Comparison of ENCODE assay signal across 1 cellular context in the genomic region with DNA sequence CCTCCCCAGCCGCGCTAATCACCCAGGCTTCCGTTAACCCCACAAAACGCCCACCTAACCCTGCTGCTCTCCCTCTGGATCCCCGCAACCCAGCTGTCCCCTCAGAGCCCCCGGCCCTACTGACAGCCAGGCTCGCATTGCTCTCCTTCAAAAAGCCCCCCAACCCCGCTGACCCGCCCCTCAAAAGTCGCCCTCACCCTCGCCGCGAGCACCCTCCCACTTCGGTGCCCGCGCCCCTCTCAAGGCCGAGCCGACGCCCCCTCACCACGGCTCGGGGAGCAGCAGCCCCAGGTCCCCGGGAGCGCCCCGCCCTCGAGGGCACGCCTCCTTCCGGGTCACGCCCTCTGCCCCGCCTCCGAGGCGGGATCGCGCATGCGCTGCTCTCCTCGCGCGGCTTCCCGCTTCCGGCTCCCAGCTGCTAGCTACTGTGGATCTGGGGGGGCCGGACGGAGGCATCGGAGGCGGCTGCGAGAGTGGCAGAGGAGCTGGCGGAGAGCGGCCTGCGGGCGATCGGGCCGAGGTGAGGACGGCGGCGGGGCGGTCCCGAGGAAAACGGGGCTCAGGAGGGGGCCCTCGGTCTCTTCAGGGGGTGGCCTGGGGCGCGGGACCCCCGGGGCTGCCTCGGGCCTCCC.
TF ChIP-seq lines count a peak whose summit lies in the region.

No MANE protein-coding gene starts in this region.

TF ChIP-seq in HepG2, 621 proteins besides CTCF, POLR2A, EP300 and RAD21 (continued from another document and continues in another):
- TF ChIP-seq, protein P1, sequence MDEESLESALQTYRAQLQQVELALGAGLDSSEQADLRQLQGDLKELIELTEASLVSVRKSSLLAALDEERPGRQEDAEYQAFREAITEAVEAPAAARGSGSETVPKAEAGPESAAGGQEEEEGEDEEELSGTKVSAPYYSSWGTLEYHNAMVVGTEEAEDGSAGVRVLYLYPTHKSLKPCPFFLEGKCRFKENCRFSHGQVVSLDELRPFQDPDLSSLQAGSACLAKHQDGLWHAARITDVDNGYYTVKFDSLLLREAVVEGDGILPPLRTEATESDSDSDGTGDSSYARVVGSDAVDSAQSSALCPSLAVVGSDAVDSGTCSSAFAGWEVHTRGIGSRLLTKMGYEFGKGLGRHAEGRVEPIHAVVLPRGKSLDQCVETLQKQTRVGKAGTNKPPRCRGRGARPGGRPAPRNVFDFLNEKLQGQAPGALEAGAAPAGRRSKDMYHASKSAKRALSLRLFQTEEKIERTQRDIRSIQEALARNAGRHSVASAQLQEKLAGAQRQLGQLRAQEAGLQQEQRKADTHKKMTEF (CRISPR knock-in tag; IDR thresholded peaks at IDR 0.05): peak; percentile 66; the same call in 1 of the 2 replicates
- TF ChIP-seq TAF15 (IDR thresholded peaks at IDR 0.05; ENCODE audit: low read depth, low read length, poor library complexity, severe bottlenecking) (no peak), CEBPG (CRISPR knock-in tag; IDR thresholded peaks at IDR 0.05) (no peak), NCOR1 (IDR thresholded peaks at IDR 0.05; ENCODE audit: borderline replicate concordance, low read length) (no peak), ZNF430 (CRISPR knock-in tag; IDR thresholded peaks at IDR 0.05) (no peak), REXO4 (CRISPR knock-in tag; IDR thresholded peaks at IDR 0.05; ENCODE audit: borderline replicate concordance) (no peak), TCF7L2 (IDR thresholded peaks at IDR 0.05; ENCODE audit: low read depth, low read length) (no peak), BHLHE40 (IDR thresholded peaks at IDR 0.05; ENCODE audit: low read length) (no peak), ATRX (CRISPR knock-in tag; IDR thresholded peaks at IDR 0.05; ENCODE audit: borderline replicate concordance) (no peak), ZSCAN12 (CRISPR knock-in tag; IDR thresholded peaks at IDR 0.05) (no peak), NAIF1 (CRISPR knock-in tag; IDR thresholded peaks at IDR 0.05; ENCODE audit: borderline replicate concordance) (no peak), TBL1XR1 (IDR thresholded peaks at IDR 0.05; ENCODE audit: borderline replicate concordance, low read length, partially characterized antibody) (no peak), IKZF4 (CRISPR knock-in tag; IDR thresholded peaks at IDR 0.05; ENCODE audit: borderline replicate concordance, low read depth, not compliant biosample characterization) (no peak), ZNF713 (CRISPR knock-in tag; IDR thresholded peaks at IDR 0.05) (0 out of 2 replicates have a peak, but pooled peaks have one; percentile 33), ZNF564 (CRISPR knock-in tag; IDR thresholded peaks at IDR 0.05) (no peak), MAFK (conservative IDR thresholded peaks at IDR 0.05 in 1 of 2, IDR thresholded peaks at IDR 0.05 in 1 of 2; ENCODE audit: low read length in 2 of 2) (no peak), ZC3H13 (CRISPR knock-in tag; IDR thresholded peaks at IDR 0.05) (no peak), ZNF703 (CRISPR knock-in tag; IDR thresholded peaks at IDR 0.05; ENCODE audit: borderline replicate concordance) (no peak; the same call in 1 of the 2 replicates), ZNF772 (CRISPR knock-in tag; IDR thresholded peaks at IDR 0.05) (peak; percentile 52; the same call in 1 of the 2 replicates), ZNF367 (CRISPR knock-in tag; IDR thresholded peaks at IDR 0.05; ENCODE audit: borderline replicate concordance) (no peak), ZNF317 (CRISPR knock-in tag; IDR thresholded peaks at IDR 0.05) (no peak), ZNF33A (CRISPR knock-in tag; IDR thresholded peaks at IDR 0.05; ENCODE audit: borderline replicate concordance) (no peak), ZNF747 (CRISPR knock-in tag; IDR thresholded peaks at IDR 0.05; ENCODE audit: borderline replicate concordance) (0 out of 2 replicates have a peak, but pooled peaks have one; percentile 33)
- TF ChIP-seq, protein P2, sequence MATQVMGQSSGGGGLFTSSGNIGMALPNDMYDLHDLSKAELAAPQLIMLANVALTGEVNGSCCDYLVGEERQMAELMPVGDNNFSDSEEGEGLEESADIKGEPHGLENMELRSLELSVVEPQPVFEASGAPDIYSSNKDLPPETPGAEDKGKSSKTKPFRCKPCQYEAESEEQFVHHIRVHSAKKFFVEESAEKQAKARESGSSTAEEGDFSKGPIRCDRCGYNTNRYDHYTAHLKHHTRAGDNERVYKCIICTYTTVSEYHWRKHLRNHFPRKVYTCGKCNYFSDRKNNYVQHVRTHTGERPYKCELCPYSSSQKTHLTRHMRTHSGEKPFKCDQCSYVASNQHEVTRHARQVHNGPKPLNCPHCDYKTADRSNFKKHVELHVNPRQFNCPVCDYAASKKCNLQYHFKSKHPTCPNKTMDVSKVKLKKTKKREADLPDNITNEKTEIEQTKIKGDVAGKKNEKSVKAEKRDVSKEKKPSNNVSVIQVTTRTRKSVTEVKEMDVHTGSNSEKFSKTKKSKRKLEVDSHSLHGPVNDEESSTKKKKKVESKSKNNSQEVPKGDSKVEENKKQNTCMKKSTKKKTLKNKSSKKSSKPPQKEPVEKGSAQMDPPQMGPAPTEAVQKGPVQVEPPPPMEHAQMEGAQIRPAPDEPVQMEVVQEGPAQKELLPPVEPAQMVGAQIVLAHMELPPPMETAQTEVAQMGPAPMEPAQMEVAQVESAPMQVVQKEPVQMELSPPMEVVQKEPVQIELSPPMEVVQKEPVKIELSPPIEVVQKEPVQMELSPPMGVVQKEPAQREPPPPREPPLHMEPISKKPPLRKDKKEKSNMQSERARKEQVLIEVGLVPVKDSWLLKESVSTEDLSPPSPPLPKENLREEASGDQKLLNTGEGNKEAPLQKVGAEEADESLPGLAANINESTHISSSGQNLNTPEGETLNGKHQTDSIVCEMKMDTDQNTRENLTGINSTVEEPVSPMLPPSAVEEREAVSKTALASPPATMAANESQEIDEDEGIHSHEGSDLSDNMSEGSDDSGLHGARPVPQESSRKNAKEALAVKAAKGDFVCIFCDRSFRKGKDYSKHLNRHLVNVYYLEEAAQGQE (IDR thresholded peaks at IDR 0.05; ENCODE audit: borderline replicate concordance in 1 of 2, low read depth in 1 of 2, low read length in 2 of 2): no peak
- TF ChIP-seq, protein P3, sequence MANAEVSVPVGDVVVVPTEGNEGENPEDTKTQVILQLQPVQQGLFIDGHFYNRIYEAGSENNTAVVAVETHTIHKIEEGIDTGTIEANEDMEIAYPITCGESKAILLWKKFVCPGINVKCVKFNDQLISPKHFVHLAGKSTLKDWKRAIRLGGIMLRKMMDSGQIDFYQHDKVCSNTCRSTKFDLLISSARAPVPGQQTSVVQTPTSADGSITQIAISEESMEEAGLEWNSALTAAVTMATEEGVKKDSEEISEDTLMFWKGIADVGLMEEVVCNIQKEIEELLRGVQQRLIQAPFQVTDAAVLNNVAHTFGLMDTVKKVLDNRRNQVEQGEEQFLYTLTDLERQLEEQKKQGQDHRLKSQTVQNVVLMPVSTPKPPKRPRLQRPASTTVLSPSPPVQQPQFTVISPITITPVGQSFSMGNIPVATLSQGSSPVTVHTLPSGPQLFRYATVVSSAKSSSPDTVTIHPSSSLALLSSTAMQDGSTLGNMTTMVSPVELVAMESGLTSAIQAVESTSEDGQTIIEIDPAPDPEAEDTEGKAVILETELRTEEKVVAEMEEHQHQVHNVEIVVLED (CRISPR knock-in tag; IDR thresholded peaks at IDR 0.05; ENCODE audit: borderline replicate concordance): 0 out of 2 replicates have a peak, but pooled peaks have one; percentile 44
- TF ChIP-seq, protein P4, sequence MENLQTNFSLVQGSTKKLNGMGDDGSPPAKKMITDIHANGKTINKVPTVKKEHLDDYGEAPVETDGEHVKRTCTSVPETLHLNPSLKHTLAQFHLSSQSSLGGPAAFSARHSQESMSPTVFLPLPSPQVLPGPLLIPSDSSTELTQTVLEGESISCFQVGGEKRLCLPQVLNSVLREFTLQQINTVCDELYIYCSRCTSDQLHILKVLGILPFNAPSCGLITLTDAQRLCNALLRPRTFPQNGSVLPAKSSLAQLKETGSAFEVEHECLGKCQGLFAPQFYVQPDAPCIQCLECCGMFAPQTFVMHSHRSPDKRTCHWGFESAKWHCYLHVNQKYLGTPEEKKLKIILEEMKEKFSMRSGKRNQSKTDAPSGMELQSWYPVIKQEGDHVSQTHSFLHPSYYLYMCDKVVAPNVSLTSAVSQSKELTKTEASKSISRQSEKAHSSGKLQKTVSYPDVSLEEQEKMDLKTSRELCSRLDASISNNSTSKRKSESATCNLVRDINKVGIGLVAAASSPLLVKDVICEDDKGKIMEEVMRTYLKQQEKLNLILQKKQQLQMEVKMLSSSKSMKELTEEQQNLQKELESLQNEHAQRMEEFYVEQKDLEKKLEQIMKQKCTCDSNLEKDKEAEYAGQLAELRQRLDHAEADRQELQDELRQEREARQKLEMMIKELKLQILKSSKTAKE (CRISPR knock-in tag; IDR thresholded peaks at IDR 0.05; ENCODE audit: borderline replicate concordance): 0 out of 2 replicates have a peak, but pooled peaks have one; percentile 10
- TF ChIP-seq, protein P5, sequence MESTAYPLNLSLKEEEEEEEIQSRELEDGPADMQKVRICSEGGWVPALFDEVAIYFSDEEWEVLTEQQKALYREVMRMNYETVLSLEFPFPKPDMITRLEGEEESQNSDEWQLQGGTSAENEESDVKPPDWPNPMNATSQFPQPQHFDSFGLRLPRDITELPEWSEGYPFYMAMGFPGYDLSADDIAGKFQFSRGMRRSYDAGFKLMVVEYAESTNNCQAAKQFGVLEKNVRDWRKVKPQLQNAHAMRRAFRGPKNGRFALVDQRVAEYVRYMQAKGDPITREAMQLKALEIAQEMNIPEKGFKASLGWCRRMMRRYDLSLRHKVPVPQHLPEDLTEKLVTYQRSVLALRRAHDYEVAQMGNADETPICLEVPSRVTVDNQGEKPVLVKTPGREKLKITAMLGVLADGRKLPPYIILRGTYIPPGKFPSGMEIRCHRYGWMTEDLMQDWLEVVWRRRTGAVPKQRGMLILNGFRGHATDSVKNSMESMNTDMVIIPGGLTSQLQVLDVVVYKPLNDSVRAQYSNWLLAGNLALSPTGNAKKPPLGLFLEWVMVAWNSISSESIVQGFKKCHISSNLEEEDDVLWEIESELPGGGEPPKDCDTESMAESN (CRISPR knock-in tag; conservative IDR thresholded peaks at IDR 0.05): peak; percentile 69; the same call in 1 of the 2 replicates
- TF ChIP-seq, protein P6, sequence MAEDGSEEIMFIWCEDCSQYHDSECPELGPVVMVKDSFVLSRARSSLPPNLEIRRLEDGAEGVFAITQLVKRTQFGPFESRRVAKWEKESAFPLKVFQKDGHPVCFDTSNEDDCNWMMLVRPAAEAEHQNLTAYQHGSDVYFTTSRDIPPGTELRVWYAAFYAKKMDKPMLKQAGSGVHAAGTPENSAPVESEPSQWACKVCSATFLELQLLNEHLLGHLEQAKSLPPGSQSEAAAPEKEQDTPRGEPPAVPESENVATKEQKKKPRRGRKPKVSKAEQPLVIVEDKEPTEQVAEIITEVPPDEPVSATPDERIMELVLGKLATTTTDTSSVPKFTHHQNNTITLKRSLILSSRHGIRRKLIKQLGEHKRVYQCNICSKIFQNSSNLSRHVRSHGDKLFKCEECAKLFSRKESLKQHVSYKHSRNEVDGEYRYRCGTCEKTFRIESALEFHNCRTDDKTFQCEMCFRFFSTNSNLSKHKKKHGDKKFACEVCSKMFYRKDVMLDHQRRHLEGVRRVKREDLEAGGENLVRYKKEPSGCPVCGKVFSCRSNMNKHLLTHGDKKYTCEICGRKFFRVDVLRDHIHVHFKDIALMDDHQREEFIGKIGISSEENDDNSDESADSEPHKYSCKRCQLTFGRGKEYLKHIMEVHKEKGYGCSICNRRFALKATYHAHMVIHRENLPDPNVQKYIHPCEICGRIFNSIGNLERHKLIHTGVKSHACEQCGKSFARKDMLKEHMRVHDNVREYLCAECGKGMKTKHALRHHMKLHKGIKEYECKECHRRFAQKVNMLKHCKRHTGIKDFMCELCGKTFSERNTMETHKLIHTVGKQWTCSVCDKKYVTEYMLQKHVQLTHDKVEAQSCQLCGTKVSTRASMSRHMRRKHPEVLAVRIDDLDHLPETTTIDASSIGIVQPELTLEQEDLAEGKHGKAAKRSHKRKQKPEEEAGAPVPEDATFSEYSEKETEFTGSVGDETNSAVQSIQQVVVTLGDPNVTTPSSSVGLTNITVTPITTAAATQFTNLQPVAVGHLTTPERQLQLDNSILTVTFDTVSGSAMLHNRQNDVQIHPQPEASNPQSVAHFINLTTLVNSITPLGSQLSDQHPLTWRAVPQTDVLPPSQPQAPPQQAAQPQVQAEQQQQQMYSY (CRISPR knock-in tag; IDR thresholded peaks at IDR 0.05): no peak
- TF ChIP-seq, protein P7, sequence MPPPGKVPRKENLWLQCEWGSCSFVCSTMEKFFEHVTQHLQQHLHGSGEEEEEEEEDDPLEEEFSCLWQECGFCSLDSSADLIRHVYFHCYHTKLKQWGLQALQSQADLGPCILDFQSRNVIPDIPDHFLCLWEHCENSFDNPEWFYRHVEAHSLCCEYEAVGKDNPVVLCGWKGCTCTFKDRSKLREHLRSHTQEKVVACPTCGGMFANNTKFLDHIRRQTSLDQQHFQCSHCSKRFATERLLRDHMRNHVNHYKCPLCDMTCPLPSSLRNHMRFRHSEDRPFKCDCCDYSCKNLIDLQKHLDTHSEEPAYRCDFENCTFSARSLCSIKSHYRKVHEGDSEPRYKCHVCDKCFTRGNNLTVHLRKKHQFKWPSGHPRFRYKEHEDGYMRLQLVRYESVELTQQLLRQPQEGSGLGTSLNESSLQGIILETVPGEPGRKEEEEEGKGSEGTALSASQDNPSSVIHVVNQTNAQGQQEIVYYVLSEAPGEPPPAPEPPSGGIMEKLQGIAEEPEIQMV (CRISPR knock-in tag; IDR thresholded peaks at IDR 0.05; ENCODE audit: low read depth): no peak
- TF ChIP-seq, protein P8, sequence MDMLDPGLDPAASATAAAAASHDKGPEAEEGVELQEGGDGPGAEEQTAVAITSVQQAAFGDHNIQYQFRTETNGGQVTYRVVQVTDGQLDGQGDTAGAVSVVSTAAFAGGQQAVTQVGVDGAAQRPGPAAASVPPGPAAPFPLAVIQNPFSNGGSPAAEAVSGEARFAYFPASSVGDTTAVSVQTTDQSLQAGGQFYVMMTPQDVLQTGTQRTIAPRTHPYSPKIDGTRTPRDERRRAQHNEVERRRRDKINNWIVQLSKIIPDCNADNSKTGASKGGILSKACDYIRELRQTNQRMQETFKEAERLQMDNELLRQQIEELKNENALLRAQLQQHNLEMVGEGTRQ (IDR thresholded peaks at IDR 0.05; ENCODE audit: low read depth, low read length): no peak
- TF ChIP-seq, protein P8 (CRISPR knock-in tag; IDR thresholded peaks at IDR 0.05; ENCODE audit: borderline replicate concordance): no peak
